7 cellular contexts compared by ENCODE assay signal in genomic region chr2:85889648-85890281, GRCh38. TPM values are rescaled to one million over a fixed set of nuclear protein-coding genes. Genes with fewer than 3 reads are reported as not detected.
DNase-seq lines count a peak whose midpoint lies in the region; ATAC-seq and TF ChIP-seq lines count a peak whose summit lies in the region.

No MANE protein-coding gene starts in this region.

- peaks cover 4% of the 10 kb centered on the region for H3K9me3 Mint-ChIP-seq in activated CD8-positive, alpha-beta T cell treated with anti-CD3 and anti-CD28 coated beads, Interleukin-2, amount 10 ng/mL, durations not matched to agents 7 days and 5 days (ENCODE audit: insufficient read depth)

- CTCF ChIA-PET in HEK293 (lab: Yijun Ruan, JAX), result interaction anchor here (0.6 to 4.3 kb wide), 37 partner anchors 9 to 499 kb away, joined by 3 to 21 read pairs (median 5); no protein-coding TSS in a partner anchor
- CTCF ChIA-PET in activated CD8-positive, alpha-beta T cell treated with anti-CD3 and anti-CD28 coated beads, Interleukin-2, amount 10 ng/mL, durations not matched to agents 7 days and 5 days (lab: Charles Lee), result interaction anchor here (0.6 to 11.5 kb wide), 52 partner anchors 7 to 297 kb away, joined by 3 to 256 read pairs (median 4); partner anchors contain the start of genes POLR1A and PTCD3

- no peak for ATAC-seq in activated CD8-positive, alpha-beta T cell treated with anti-CD3 and anti-CD28 coated beads, Interleukin-2, amount 10 ng/mL, durations not matched to agents 7 days and 5 days

- no CpG with 5 or more reads among the region's 20 CpGs for WGBS in iPS DF 6.9 (ENCODE audit: insufficient coverage, insufficient read length)

- no peaks in the 10 kb centered on the region for H3K9me3 ChIP-seq in HEK293 (ENCODE audit: control insufficient read depth, insufficient read depth, low read depth, low read length)
- H3K9me3 ChIP-seq in iPS DF 6.9 (ENCODE audit: control insufficient read depth, insufficient read depth, low read length), result no peaks in the 10 kb centered on the region
- H3K9me3 ChIP-seq in skeletal muscle tissue (ENCODE audit: control insufficient read depth in 3 of 3, low read length in 3 of 3), result no peaks in the 10 kb centered on the region

- H3K9ac ChIP-seq in skeletal muscle tissue (ENCODE audit: low read depth in 1 of 3, low read length in 3 of 3), result peak overlapping the region; percentile 83 to 92 (median 92)

- no peak for TF ChIP-seq CTCF in HEK293 (tag by site-specific recombination; IDR thresholded peaks at IDR 0.05)

- DNase-seq in activated CD8-positive, alpha-beta T cell treated with anti-CD3 and anti-CD28 coated beads, Interleukin-2, amount 10 ng/mL, durations not matched to agents 7 days and 5 days, result no peak
- DNase-seq in iPS DF 6.9 (ENCODE audit: low read depth, low spot score) (no peak), GM19240 (ENCODE audit: insufficient read length, low spot score) (no peak), COLO829 (ENCODE audit: low spot score) (no peak)
- DNase-seq in stimulated activated CD4-positive, alpha-beta T cell treated with anti-CD3 and anti-CD28 coated beads, Interleukin-4, amount 100 ng/mL, for 1 hour, result no peak

- H3K4me1 Mint-ChIP-seq in activated CD8-positive, alpha-beta T cell treated with anti-CD3 and anti-CD28 coated beads, Interleukin-2, amount 10 ng/mL, durations not matched to agents 7 days and 5 days (ENCODE audit: low read depth), result peaks cover 71% of the 10 kb centered on the region

- H3K36me3 ChIP-seq in HEK293 (ENCODE audit: control insufficient read depth in 2 of 2, insufficient read depth in 1 of 2, low read length in 2 of 2) (no peaks in the 10 kb centered on the region), iPS DF 6.9 (ENCODE audit: control insufficient read depth, insufficient read depth, low read length) (no peaks in the 10 kb centered on the region), skeletal muscle tissue (ENCODE audit: control insufficient read depth in 3 of 3, insufficient read depth in 3 of 3, low read length in 3 of 3) (no peaks in the 10 kb centered on the region)

- no peaks in the 10 kb centered on the region for H3K27me3 Mint-ChIP-seq in activated CD8-positive, alpha-beta T cell treated with anti-CD3 and anti-CD28 coated beads, Interleukin-2, amount 10 ng/mL, durations not matched to agents 7 days and 5 days (ENCODE audit: low read depth)

- H3K36me3 Mint-ChIP-seq in activated CD8-positive, alpha-beta T cell treated with anti-CD3 and anti-CD28 coated beads, Interleukin-2, amount 10 ng/mL, durations not matched to agents 7 days and 5 days (ENCODE audit: low read depth), result peaks cover 25% of the 10 kb centered on the region

- peaks cover 10% of the 10 kb centered on the region; the same call in 1 of the 2 replicates for H3K4me1 ChIP-seq in HEK293 (ENCODE audit: control insufficient read depth, insufficient read depth, low read length)
- no peaks in the 10 kb centered on the region for H3K4me1 ChIP-seq in iPS DF 6.9 (ENCODE audit: control insufficient read depth, insufficient read depth, low read length)
- peaks cover 26 to 46% (median 34%) of the 10 kb centered on the region in 3 donors for H3K4me1 ChIP-seq in skeletal muscle tissue (ENCODE audit: control insufficient read depth in 3 of 3, insufficient read depth in 3 of 3, low read length in 3 of 3)

- peak overlapping the region; percentile 60 for H3K4me3 ChIP-seq in HEK293 (ENCODE audit: low read depth, low read length)
- H3K4me3 ChIP-seq in iPS DF 6.9 (ENCODE audit: low read length), result peak overlapping the region; percentile 88; the same call in 1 of the 2 replicates
- H3K4me3 ChIP-seq in skeletal muscle tissue (ENCODE audit: low read length in 3 of 3), result peak overlapping the region; percentile 86 to 92 (median 91)

- H3K27ac ChIP-seq in HEK293 (ENCODE audit: extremely low read depth, low read depth, low read length) (no peak overlapping the region), iPS DF 6.9 (ENCODE audit: low read length) (no peak overlapping the region), skeletal muscle tissue (ENCODE audit: low read depth, low read length) (peak overlapping the region; percentile 81)

- POLR2A ChIA-PET in HEK293 (lab: Yijun Ruan, JAX), result interaction anchor here (1.2 kb wide), 1 partner anchor 12 kb away, joined by 4 read pairs; no protein-coding TSS in a partner anchor
- POLR2A ChIA-PET in activated CD8-positive, alpha-beta T cell treated with anti-CD3 and anti-CD28 coated beads, Interleukin-2, amount 10 ng/mL, durations not matched to agents 7 days and 5 days (lab: Charles Lee), result interaction anchor here (1.0 to 6.7 kb wide), 5 partner anchors 35 to 146 kb away, joined by 4 to 33 read pairs (median 5); no protein-coding TSS in a partner anchor

- H3K27ac Mint-ChIP-seq in activated CD8-positive, alpha-beta T cell treated with anti-CD3 and anti-CD28 coated beads, Interleukin-2, amount 10 ng/mL, durations not matched to agents 7 days and 5 days, result peak overlapping the region; percentile 92

- H3K4me3 Mint-ChIP-seq in activated CD8-positive, alpha-beta T cell treated with anti-CD3 and anti-CD28 coated beads, Interleukin-2, amount 10 ng/mL, durations not matched to agents 7 days and 5 days, result peak overlapping the region; percentile 94

- H3K27me3 ChIP-seq in iPS DF 6.9 (ENCODE audit: control insufficient read depth, insufficient read depth, low read length), result no peaks in the 10 kb centered on the region
- H3K27me3 ChIP-seq in skeletal muscle tissue (ENCODE audit: control insufficient read depth in 3 of 3, insufficient read depth in 3 of 3, low read length in 3 of 3), result no peaks in the 10 kb centered on the region

TF ChIP-seq in HEK293, 187 proteins besides CTCF, POLR2A, EP300 and RAD21:
- no peak for TF ChIP-seq ZNF48 (tag by site-specific recombination; IDR thresholded peaks at IDR 0.05)

RNA-seq across cellular contexts. Expression of gene ST3GAL5, which starts 1.0 kb away (rescaled TPM):
- 10 to 100 TPM; 43.4 to 46.7 TPM for total RNA-seq in activated CD8-positive, alpha-beta T cell treated with anti-CD3 and anti-CD28 coated beads, Interleukin-2, amount 10 ng/mL, durations not matched to agents 7 days and 5 days
- total RNA-seq in skeletal muscle tissue, result 24.5 TPM
